ENCODE assay signal across 21 cellular contexts in the genomic region with DNA sequence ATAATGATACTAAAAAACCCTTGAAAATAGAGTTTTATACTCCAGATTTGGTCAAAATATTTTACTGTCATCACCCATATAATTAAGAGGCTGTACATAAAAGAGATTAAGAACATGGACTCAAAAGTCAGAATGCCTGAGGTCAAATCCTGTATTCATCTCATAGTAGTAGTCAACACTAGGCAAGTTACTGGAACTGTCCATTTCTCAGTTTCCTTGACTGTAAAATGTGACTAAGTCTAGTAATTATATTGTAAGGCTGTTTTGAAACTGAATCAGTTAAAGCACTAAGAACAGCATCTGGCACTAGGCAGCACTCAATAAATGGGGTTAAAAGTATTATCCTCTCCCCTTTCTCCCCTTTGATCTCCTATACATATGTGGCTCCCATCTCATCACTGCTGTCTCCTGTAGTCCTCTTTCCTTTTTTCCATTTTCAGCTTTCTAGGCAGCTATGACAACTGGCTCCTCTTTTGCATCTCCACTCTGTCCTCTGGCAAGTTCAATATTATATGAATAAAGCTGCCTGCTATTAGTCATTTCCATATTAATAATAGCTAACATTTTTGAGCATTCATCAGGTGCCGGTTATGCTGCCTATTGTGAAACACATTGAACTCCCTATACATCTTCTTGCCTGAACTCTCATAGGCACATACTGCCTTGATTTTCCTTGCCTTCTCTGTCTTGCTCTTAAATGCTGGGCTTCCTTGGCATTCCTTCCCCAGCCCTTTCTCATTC.
A peak's percentile ranks its signal among the peaks of the same experiment; 100 is the strongest.
DNase-seq lines count a peak whose midpoint lies in the region; ATAC-seq and FAIRE-seq lines count a peak whose summit lies in the region.
"Had no signal": no experiment of that assay in that cellular context is flagged by ENCODE, and none has a peak within 500 bp of the region (broad histone marks: within the 10 kb centered on the region; RNA-seq: fewer than 3 reads in every experiment).

No MANE protein-coding gene starts in this region.

- FAIRE-seq in endometrium (lab: Jason Lieb, UNC): peak; percentile 29
- FAIRE-seq: HepG2 had no signal

- H3K9me3 Mint-ChIP-seq in activated CD4-positive, alpha-beta T cell treated with anti-CD3 and anti-CD28 coated beads for 36 hours (ENCODE audit: low read depth): no peaks in the 10 kb centered on the region
- H3K9me3 Mint-ChIP-seq: activated CD4-positive, alpha-beta T cell treated with anti-CD3 and anti-CD28 coated beads, Interleukin-2, amount 10 ng/mL, durations not matched to agents 24 days and 14 days; activated naive CD8-positive, alpha-beta T cell treated with anti-CD3 and anti-CD28 coated beads, Interleukin-2, amount 50 U/mL, for 24 hours; activated T-helper 2 cell treated with anti-CD3 and anti-CD28 coated beads, Interferon-gamma antibody, Interleukin-2, Interleukin-4, amounts not matched to agents 10 μg/mL and 5 μg/mL and 100 μg/mL, durations not matched to agents 14 hours and 24 hours and 36 hours; neural crest cell had no signal

- no peaks in the 10 kb centered on the region for H3K36me3 Mint-ChIP-seq in activated CD4-positive, alpha-beta T cell treated with anti-CD3 and anti-CD28 coated beads for 36 hours (ENCODE audit: low read depth)

- peak; percentile 16 for ATAC-seq in activated CD4-positive, alpha-beta T cell treated with anti-CD3 and anti-CD28 coated beads for 36 hours
- ATAC-seq in GM18520 (IDR thresholded peaks at IDR 0.05; ENCODE audit: unreplicated experiment) (no peak), HG03460 (IDR thresholded peaks at IDR 0.05; ENCODE audit: unreplicated experiment) (no peak)
- ATAC-seq: activated naive CD8-positive, alpha-beta T cell treated with anti-CD3 and anti-CD28 coated beads, Interleukin-2, amount 50 U/mL, for 24 hours; HepG2; left lung; upper lobe of right lung had no signal

- intact Hi-C loops in activated CD4-positive, alpha-beta T cell treated with anti-CD3 and anti-CD28 coated beads for 36 hours (cut with DNase I, micrococcal nuclease): no loop called here

- no peak overlapping the region for H3K4me3 Mint-ChIP-seq in activated CD4-positive, alpha-beta T cell treated with anti-CD3 and anti-CD28 coated beads for 36 hours
- H3K4me3 Mint-ChIP-seq: activated CD4-positive, alpha-beta T cell treated with anti-CD3 and anti-CD28 coated beads, Interleukin-2, amount 10 ng/mL, durations not matched to agents 24 days and 14 days; activated naive CD8-positive, alpha-beta T cell treated with anti-CD3 and anti-CD28 coated beads, Interleukin-2, amount 50 U/mL, for 24 hours; neural crest cell had no signal

- peaks cover 3% of the 10 kb centered on the region for H3K27me3 Mint-ChIP-seq in activated CD4-positive, alpha-beta T cell treated with anti-CD3 and anti-CD28 coated beads for 36 hours
- H3K27me3 Mint-ChIP-seq: activated CD4-positive, alpha-beta T cell treated with anti-CD3 and anti-CD28 coated beads, Interleukin-2, amount 10 ng/mL, durations not matched to agents 24 days and 14 days; activated naive CD8-positive, alpha-beta T cell treated with anti-CD3 and anti-CD28 coated beads, Interleukin-2, amount 50 U/mL, for 24 hours had no signal

- CTCF ChIA-PET in activated CD4-positive, alpha-beta T cell treated with anti-CD3 and anti-CD28 coated beads for 36 hours (lab: Charles Lee): interaction anchor here (0.7 to 1.1 kb wide), 2 partner anchors 13 to 178 kb away, joined by 3 to 4 read pairs; no protein-coding TSS in a partner anchor

- H3K4me1 Mint-ChIP-seq in activated CD4-positive, alpha-beta T cell treated with anti-CD3 and anti-CD28 coated beads for 36 hours: no peaks in the 10 kb centered on the region
- H3K4me1 Mint-ChIP-seq: activated CD4-positive, alpha-beta T cell treated with anti-CD3 and anti-CD28 coated beads, Interleukin-2, amount 10 ng/mL, durations not matched to agents 24 days and 14 days; activated naive CD8-positive, alpha-beta T cell treated with anti-CD3 and anti-CD28 coated beads, Interleukin-2, amount 50 U/mL, for 24 hours; neural crest cell had no signal

- H3K27ac Mint-ChIP-seq in activated CD4-positive, alpha-beta T cell treated with anti-CD3 and anti-CD28 coated beads for 36 hours: no peak overlapping the region
- H3K27ac Mint-ChIP-seq: activated CD4-positive, alpha-beta T cell treated with anti-CD3 and anti-CD28 coated beads, Interleukin-2, amount 10 ng/mL, durations not matched to agents 24 days and 14 days; activated naive CD8-positive, alpha-beta T cell treated with anti-CD3 and anti-CD28 coated beads, Interleukin-2, amount 50 U/mL, for 24 hours; activated T-helper 2 cell treated with anti-CD3 and anti-CD28 coated beads, Interferon-gamma antibody, Interleukin-2, Interleukin-4, amounts not matched to agents 10 μg/mL and 5 μg/mL and 100 μg/mL, durations not matched to agents 14 hours and 24 hours and 36 hours had no signal

- no peak for DNase-seq in activated CD4-positive, alpha-beta T cell treated with anti-CD3 and anti-CD28 coated beads for 36 hours
- DNase-seq in activated CD4-positive, alpha-beta T cell treated with anti-CD3 and anti-CD28 coated beads, Interleukin-2, amount 50 U/mL, for 4 hours: no peak
- peak; percentile 31 for DNase-seq in NCI-H82 treated with DMSO at 0.1 percent for 48 hours (lab: John Stamatoyannopoulos, UW; ENCODE audit: unreplicated experiment)
- DNase-seq in NCI-H526 treated with DMSO at 0.1 percent for 48 hours (lab: John Stamatoyannopoulos, UW): no peak
- DNase-seq in kidney tubule cell (ENCODE audit: low spot score): no peak
- DNase-seq: activated CD4-positive, alpha-beta T cell treated with anti-CD3 and anti-CD28 coated beads, Interleukin-2, amount 10 ng/mL, durations not matched to agents 24 days and 14 days; activated naive CD8-positive, alpha-beta T cell treated with anti-CD3 and anti-CD28 coated beads, Interleukin-2, amount 50 U/mL, for 24 hours; BE2C; dorsolateral prefrontal cortex; erythroblast; left lung; NCI-H2227 treated with DMSO at 0.1 percent for 48 hours; NK-92 treated with Interleukin-12 subunit alpha and Interleukin-12 subunit beta, amount 100 ng/mL, for 24 hours; stimulated activated CD4-positive, alpha-beta T cell treated with anti-CD3 and anti-CD28 coated beads, Interleukin-4, amount 100 ng/mL, for 24 hours; upper lobe of right lung had no signal

- POLR2A ChIA-PET in activated CD4-positive, alpha-beta T cell treated with anti-CD3 and anti-CD28 coated beads for 36 hours (lab: Charles Lee): no interaction called here
